In the genomic region with DNA sequence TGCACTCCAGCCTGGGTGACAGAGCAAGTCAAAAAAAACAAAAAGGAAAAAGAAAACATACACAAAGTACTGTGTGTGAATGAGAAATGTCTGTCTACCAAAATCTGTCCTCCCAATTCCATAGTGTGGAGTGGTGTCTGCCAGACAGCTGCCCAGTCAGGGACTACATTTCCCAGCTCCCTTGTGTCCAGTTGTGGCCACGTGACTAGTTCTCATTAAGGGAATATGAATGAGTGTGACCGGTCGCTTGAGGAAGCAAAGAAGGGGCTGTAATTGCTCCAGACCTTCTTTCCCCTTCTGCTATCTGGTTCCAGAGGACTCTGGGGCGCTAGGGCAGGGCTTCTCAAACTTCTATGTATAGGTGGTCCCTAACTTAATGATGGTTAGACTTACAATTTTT, we compare ENCODE assay signal across 17 cellular contexts.
DNase-seq lines count a peak whose midpoint lies in the region; ATAC-seq, FAIRE-seq and TF ChIP-seq lines count a peak whose summit lies in the region.
"Had no signal": no experiment of that assay in that cellular context is flagged by ENCODE, and none has a peak within 500 bp of the region (broad histone marks: within the 10 kb centered on the region; RNA-seq: fewer than 3 reads in every experiment).

No MANE protein-coding gene starts in this region.

- no peak overlapping the region for H3K4me2 ChIP-seq in HepG2 (ENCODE audit: low read depth, low read length)
- H3K4me2 ChIP-seq in K562 (ENCODE audit: insufficient read depth, low read length), result 0 out of 2 replicates have a peak overlapping the region, but pooled peaks have one; percentile 1
- H3K4me2 ChIP-seq in neural progenitor cell, result no peak overlapping the region
- H3K4me2 ChIP-seq: BLaER1 had no signal

- no peak for TF ChIP-seq RAD21 in HepG2 (CRISPR knock-in tag; IDR thresholded peaks at IDR 0.05)
- no peak for TF ChIP-seq RAD21 in K562 (CRISPR knock-in tag; conservative IDR thresholded peaks at IDR 0.05 in 1 of 2, IDR thresholded peaks at IDR 0.05 in 1 of 2)

- H3K9me3 ChIP-seq in HepG2 (ENCODE audit: low read length) (no peaks in the 10 kb centered on the region), right lobe of liver (no peaks in the 10 kb centered on the region), K562 (replicated peaks; ENCODE audit: control insufficient read depth, insufficient read depth, low read depth, low read length) (no peaks in the 10 kb centered on the region), neural progenitor cell (ENCODE audit: low read depth) (no peaks in the 10 kb centered on the region), ovary (no peaks in the 10 kb centered on the region)
- H3K9me3 ChIP-seq: BLaER1, HAP-1 had no signal

- H3K79me2 ChIP-seq in HepG2 (ENCODE audit: insufficient read depth, low read length) (no peaks in the 10 kb centered on the region), K562 (ENCODE audit: control insufficient read depth, insufficient read depth, low read length) (no peaks in the 10 kb centered on the region), neural progenitor cell (ENCODE audit: low read depth) (no peaks in the 10 kb centered on the region)

- intact Hi-C loops in HepG2 (cut with micrococcal nuclease; ENCODE audit: unreplicated experiment), result no loop called here
- intact Hi-C loops in right lobe of liver (cut with DNase I), result no loop called here
- intact Hi-C loops in K562 (cut with micrococcal nuclease), result no loop called here
- intact Hi-C loops in ovary (cut with DNase I), result no loop called here

- no peaks in the 10 kb centered on the region for H3K36me3 ChIP-seq in HepG2 (replicated peaks in 1 of 2; ENCODE audit: control insufficient read depth in 1 of 2, insufficient read depth in 2 of 2, low read length in 2 of 2)
- no peaks in the 10 kb centered on the region for H3K36me3 ChIP-seq in right lobe of liver
- no peaks in the 10 kb centered on the region for H3K36me3 ChIP-seq in K562 (ENCODE audit: control insufficient read depth, insufficient read depth, low read length)
- H3K36me3 ChIP-seq in neural progenitor cell, result no peaks in the 10 kb centered on the region
- no peaks in the 10 kb centered on the region for H3K36me3 ChIP-seq in ovary
- H3K36me3 ChIP-seq: BLaER1, HAP-1 had no signal

- H3F3A ChIP-seq in neural progenitor cell (ENCODE audit: low read depth), result no peaks in the 10 kb centered on the region

- POLR2A ChIA-PET in HepG2 (lab: Yijun Ruan, JAX) (no interaction called here), K562 (lab: Yijun Ruan, JAX) (no interaction called here)

- H3K27me3 ChIP-seq in HepG2 (ENCODE audit: control insufficient read depth in 1 of 2, insufficient read depth in 2 of 2, low read length in 2 of 2) (0 out of 5 replicates have a peak, but pooled peaks cover 0 to 3% of the 10 kb centered on the region in 2 experiments), right lobe of liver (no peaks in the 10 kb centered on the region), K562 (ENCODE audit: control insufficient read depth in 2 of 2, insufficient read depth in 2 of 2, low read length in 2 of 2) (no peaks in the 10 kb centered on the region), neural progenitor cell (no peaks in the 10 kb centered on the region), ovary (no peaks in the 10 kb centered on the region)
- H3K27me3 ChIP-seq: BLaER1 had no signal

- H4K20me1 ChIP-seq in HepG2 (ENCODE audit: insufficient read depth, low read length), result no peaks in the 10 kb centered on the region
- H4K20me1 ChIP-seq in K562 (replicated peaks; ENCODE audit: control insufficient read depth, insufficient read depth, low read length), result no peaks in the 10 kb centered on the region
- no peaks in the 10 kb centered on the region for H4K20me1 ChIP-seq in neural progenitor cell (ENCODE audit: low read depth)
- H4K20me1 ChIP-seq: BLaER1 had no signal

- WGBS in HepG2 (ENCODE audit: low lambda C conversion rate), result 53% methylated on average over 4 of the region's 4 CpGs
- 78% methylated on average over 3 of the region's 4 CpGs for WGBS in right lobe of liver (ENCODE audit: insufficient coverage, low coverage, low lambda C conversion rate, missing lambda C conversion rate)
- WGBS in K562 (ENCODE audit: insufficient coverage, low coverage, missing lambda C conversion rate), result 17% methylated on average over 4 of the region's 4 CpGs
- WGBS in ovary, 3 donors, result 90 to 94% (median 91%) methylated on average over 4 of the region's 4 CpGs

- no peaks in the 10 kb centered on the region for H3K4me1 Mint-ChIP-seq in neural progenitor cell
- H3K4me1 Mint-ChIP-seq: CD14-positive monocyte; CD4-positive, alpha-beta memory T cell; IgD-negative memory B cell had no signal

- H3K4me3 Mint-ChIP-seq in neural progenitor cell, result no peak overlapping the region
- H3K4me3 Mint-ChIP-seq: CD14-positive monocyte; CD4-positive, alpha-beta memory T cell; IgD-negative memory B cell had no signal

- TF ChIP-seq CTCF in HepG2 (CRISPR knock-in tag; IDR thresholded peaks at IDR 0.05) (no peak), right lobe of liver (IDR thresholded peaks at IDR 0.05) (no peak), K562 (IDR thresholded peaks at IDR 0.05 in 2 of 3, conservative IDR thresholded peaks at IDR 0.05 in 1 of 3; ENCODE audit: insufficient read depth in 2 of 3, low read depth in 1 of 3, low read length in 3 of 3) (no peak), neural progenitor cell (IDR thresholded peaks at IDR 0.05) (no peak), ovary (IDR thresholded peaks at IDR 0.05) (no peak)

- TF ChIP-seq EP300 in HepG2 (IDR thresholded peaks at IDR 0.05; ENCODE audit: low read depth in 2 of 2, low read length in 2 of 2) (no peak), HepG2 (CRISPR knock-in tag; IDR thresholded peaks at IDR 0.05; ENCODE audit: borderline replicate concordance) (no peak), K562 (IDR thresholded peaks at IDR 0.05; ENCODE audit: low read length) (no peak), ovary (IDR thresholded peaks at IDR 0.05) (no peak)

- no peak overlapping the region for H3K9ac ChIP-seq in HepG2 (ENCODE audit: insufficient read depth, low read depth, low read length)
- H3K9ac ChIP-seq in K562 (ENCODE audit: insufficient read depth in 1 of 2, low read depth in 2 of 2, low read length in 2 of 2), result no peak overlapping the region
- no peak overlapping the region for H3K9ac ChIP-seq in neural progenitor cell
- H3K9ac ChIP-seq: BLaER1 had no signal

- CTCF ChIA-PET in HepG2 (lab: Yijun Ruan, JAX; ENCODE audit: low intra/inter-chr PET ratio, low total read pairs) (no interaction called here), K562 (lab: Yijun Ruan, JAX; ENCODE audit: low intra/inter-chr PET ratio) (no interaction called here)

- TF ChIP-seq POLR2A in HepG2 (IDR thresholded peaks at IDR 0.05; ENCODE audit: insufficient read depth in 1 of 2, low read depth in 2 of 2, low read length in 2 of 2), result no peak
- TF ChIP-seq POLR2A in right lobe of liver (IDR thresholded peaks at IDR 0.05), result no peak
- no peak for TF ChIP-seq POLR2A in K562 (conservative IDR thresholded peaks at IDR 0.05)
- no peak for TF ChIP-seq POLR2A in ovary (IDR thresholded peaks at IDR 0.05)
- TF ChIP-seq POLR2A in GM18505 (IDR thresholded peaks at IDR 0.05; ENCODE audit: borderline replicate concordance, extremely low read depth, insufficient read depth, insufficient read length), result no peak

- H3K4me3 ChIP-seq in HepG2 (replicated peaks in 1 of 3; ENCODE audit: insufficient read depth in 1 of 3, low read depth in 2 of 3, low read length in 3 of 3) (no peak overlapping the region), right lobe of liver (no peak overlapping the region), K562 (no peak overlapping the region), neural progenitor cell (no peak overlapping the region), ovary (no peak overlapping the region)
- H3K4me3 ChIP-seq: BLaER1, HAP-1 had no signal

- H3K27me3 Mint-ChIP-seq in neural progenitor cell (ENCODE audit: insufficient read depth, low read depth), result peaks cover 7% of the 10 kb centered on the region
- H3K27me3 Mint-ChIP-seq: IgD-negative memory B cell had no signal

- no peaks in the 10 kb centered on the region for H3K9me1 ChIP-seq in K562 (ENCODE audit: control insufficient read depth, insufficient read depth, low read length)

- DNase-seq in HepG2 (ENCODE audit: low spot score) (no peak), right lobe of liver (no peak), K562 (ENCODE audit: extremely low read depth in 1 of 4, low spot score in 3 of 4) (peak in 1 of 4 experiments; percentile 28), neural progenitor cell (ENCODE audit: low spot score) (no peak), ovary (no peak)
- DNase-seq: 8988T; CD4-positive, alpha-beta memory T cell; DMS153; DMS79; GDM1 had no signal

- H2AFZ ChIP-seq in HepG2 (ENCODE audit: low read length) (no peak overlapping the region), K562 (ENCODE audit: low read depth, low read length) (peak overlapping the region; percentile 61), neural progenitor cell (replicated peaks) (peak overlapping the region; percentile 76)

- FAIRE-seq in HepG2 (lab: Jason Lieb, UNC), result no peak
- no peak for FAIRE-seq in K562 (lab: Jason Lieb, UNC)
- FAIRE-seq: GM12892 had no signal

- BruUV-seq in HepG2 (replicated peaks; lab: Mats Ljungman, UMichigan) (no TSS peak), K562 (replicated peaks; lab: Mats Ljungman, UMichigan) (no TSS peak)

- ATAC-seq in HepG2 (no peak), right lobe of liver (no peak), K562 (peak; percentile 88), GM19351 (IDR thresholded peaks at IDR 0.05; ENCODE audit: unreplicated experiment) (no peak), GM18505 (IDR thresholded peaks at IDR 0.05; ENCODE audit: unreplicated experiment) (no peak)

- no peak overlapping the region for H3K27ac Mint-ChIP-seq in neural progenitor cell
- H3K27ac Mint-ChIP-seq: CD14-positive monocyte; CD4-positive, alpha-beta memory T cell; IgD-negative memory B cell had no signal

- H3K36me3 Mint-ChIP-seq in neural progenitor cell, result peaks cover 2% of the 10 kb centered on the region
- H3K36me3 Mint-ChIP-seq: CD14-positive monocyte; CD4-positive, alpha-beta memory T cell; IgD-negative memory B cell had no signal

- peaks cover 6% of the 10 kb centered on the region for H3K9me3 Mint-ChIP-seq in neural progenitor cell

- H3K27ac ChIP-seq in HepG2 (ENCODE audit: extremely low read length, insufficient read depth, low read length) (no peak overlapping the region), right lobe of liver (no peak overlapping the region), K562 (ENCODE audit: extremely low read depth, low read depth, low read length) (no peak overlapping the region), neural progenitor cell (no peak overlapping the region), ovary (no peak overlapping the region)
- H3K27ac ChIP-seq: BLaER1 had no signal

- H3K4me1 ChIP-seq in HepG2 (ENCODE audit: insufficient read depth, low read length) (peaks cover 9% of the 10 kb centered on the region; the same call in 1 of the 2 replicates), right lobe of liver (no peaks in the 10 kb centered on the region), K562 (replicated peaks in 1 of 2; ENCODE audit: control insufficient read depth in 2 of 2, insufficient read depth in 2 of 2, low read length in 2 of 2) (no peaks in the 10 kb centered on the region), neural progenitor cell (no peaks in the 10 kb centered on the region), ovary (ENCODE audit: insufficient read depth) (no peaks in the 10 kb centered on the region)
- H3K4me1 ChIP-seq: HAP-1 had no signal

- in situ Hi-C loops in HepG2 (cut with HindIII; ENCODE audit: extremely low pct_ligation_motif_present, low pct_unique_long_range_greater_than_20kb), result no loop called here
- in situ Hi-C loops in K562 (cut with MboI), result no loop called here
